1 cellular context compared by ENCODE assay signal in genomic region chr5:119011186-119011585, GRCh38.
TF ChIP-seq lines count a peak whose summit lies in the region.

No MANE protein-coding gene starts in this region.

TF ChIP-seq in K562, 482 proteins besides CTCF, POLR2A, EP300 and RAD21 (continued from another document):
- TF ChIP-seq GABPA (tag; conservative IDR thresholded peaks at IDR 0.05; ENCODE audit: low read depth) (no peak), ZNF408 (CRISPR knock-in tag; IDR thresholded peaks at IDR 0.05; ENCODE audit: low read depth) (no peak), GABPB1 (CRISPR knock-in tag; IDR thresholded peaks at IDR 0.05) (no peak), HDAC2 (IDR thresholded peaks at IDR 0.05) (no peak), ZBTB17 (CRISPR knock-in tag; IDR thresholded peaks at IDR 0.05) (no peak), ASH1L (IDR thresholded peaks at IDR 0.05; ENCODE audit: borderline replicate concordance, low read depth, partially characterized antibody) (no peak), FOXP1 (CRISPR knock-in tag; IDR thresholded peaks at IDR 0.05) (no peak), SRSF1 (IDR thresholded peaks at IDR 0.05; ENCODE audit: low read depth, low read length) (no peak), FOSL1 (tag; conservative IDR thresholded peaks at IDR 0.05) (no peak), SP2 (IDR thresholded peaks at IDR 0.05; ENCODE audit: extremely low read depth, low read depth, low read length, poor library complexity, severe bottlenecking) (no peak), FIP1L1 (IDR thresholded peaks at IDR 0.05; ENCODE audit: low read depth, low read length, poor library complexity, severe bottlenecking) (no peak), HSF4 (CRISPR knock-in tag; IDR thresholded peaks at IDR 0.05; ENCODE audit: borderline replicate concordance) (no peak), POLR2G (IDR thresholded peaks at IDR 0.05; ENCODE audit: low read depth, low read length) (no peak), CREM (IDR thresholded peaks at IDR 0.05; ENCODE audit: low read depth) (no peak), ZC3H11A (IDR thresholded peaks at IDR 0.05; ENCODE audit: low read depth, low read length) (no peak), SP1 (CRISPR knock-in tag; IDR thresholded peaks at IDR 0.05) (no peak), ZNF354B (CRISPR knock-in tag; IDR thresholded peaks at IDR 0.05) (no peak)
